In genomic region chr14:23375527-23376251, GRCh38 we compare ENCODE assay signal across 26 cellular contexts. TPM values are rescaled to one million over a fixed set of nuclear protein-coding genes. Genes with fewer than 3 reads are reported as not detected.
DNase-seq lines count a peak whose midpoint lies in the region; ATAC-seq and TF ChIP-seq lines count a peak whose summit lies in the region.
"Had no signal": no experiment of that assay in that cellular context is flagged by ENCODE, and none has a peak within 500 bp of the region (broad histone marks: within the 10 kb centered on the region; RNA-seq: fewer than 3 reads in every experiment).

No MANE protein-coding gene starts in this region.

- H3K36me3 ChIP-seq in left ventricle myocardium inferior: no peaks in the 10 kb centered on the region
- no peaks in the 10 kb centered on the region for H3K36me3 ChIP-seq in tibial nerve
- H3K36me3 ChIP-seq in tibial artery: no peaks in the 10 kb centered on the region

- TF ChIP-seq POLR2A in tibial nerve (IDR thresholded peaks at IDR 0.05): no peak
- no peak for TF ChIP-seq POLR2A in GM18505 (IDR thresholded peaks at IDR 0.05; ENCODE audit: borderline replicate concordance, extremely low read depth, insufficient read depth, insufficient read length)

- DNase-seq in left ventricle myocardium inferior (no peak), left cardiac atrium (no peak), medulla oblongata (ENCODE audit: extremely low spot score) (peak; percentile 50), tibial nerve (ENCODE audit: low spot score in 2 of 2) (no peak), tibial artery (no peak), cerebellar nuclear complex (lab: John Stamatoyannopoulos, UW) (no peak)
- DNase-seq: Calu3; CD8-positive, alpha-beta memory T cell; DMS153; GM23248; HCEC 1CT; NCI-H1092 treated with DMSO at 0.1 percent for 48 hours; NCI-H146; NCI-H2029 treated with DMSO at 0.1 percent for 48 hours; NCI-H226; NCI-H510A treated with DMSO at 0.1 percent for 48 hours; NCI-H748 treated with DMSO at 0.1 percent for 48 hours; PC-9; RPMI8226 had no signal

- H3K4me1 ChIP-seq in left ventricle myocardium inferior (peaks cover 17% of the 10 kb centered on the region), tibial nerve (peaks cover 0 to 81% (median 6%) of the 10 kb centered on the region in 4 donors), tibial artery (peaks cover 0 to 6% (median 2%) of the 10 kb centered on the region in 4 donors)

- ATAC-seq in left cardiac atrium (no peak), GM18505 (IDR thresholded peaks at IDR 0.05; ENCODE audit: unreplicated experiment) (no peak)

- H3K27me3 ChIP-seq in left ventricle myocardium inferior (ENCODE audit: low read depth) (peaks cover 2% of the 10 kb centered on the region), tibial nerve (no peaks in the 10 kb centered on the region), tibial artery (peaks cover 0 to 10% of the 10 kb centered on the region in 2 donors)

- no peak for TF ChIP-seq CTCF in left ventricle myocardium inferior (IDR thresholded peaks at IDR 0.05; ENCODE audit: borderline replicate concordance)
- TF ChIP-seq CTCF in tibial nerve (IDR thresholded peaks at IDR 0.05): no peak
- no peak for TF ChIP-seq CTCF in tibial artery (IDR thresholded peaks at IDR 0.05)

- H3K27ac ChIP-seq in left ventricle myocardium inferior (replicated peaks): peak overlapping the region; percentile 47
- peak overlapping the region; percentile 91 for H3K27ac ChIP-seq in cingulate gyrus (ENCODE audit: low read depth, low read length)
- H3K27ac ChIP-seq in tibial nerve: peak overlapping the region; percentile 15 to 90 (median 53)
- peak overlapping the region in 1 of 2 donors; percentile 69 for H3K27ac ChIP-seq in tibial artery
- H3K27ac ChIP-seq: C4-2B, GM23248, HL-60, KMS-11, PC-9 had no signal

- H3K4me3 ChIP-seq in left ventricle myocardium inferior (no peak overlapping the region), tibial nerve (no peak overlapping the region), tibial artery (no peak overlapping the region)
- H3K4me3 ChIP-seq: GM23248, PC-9 had no signal

- 74 to 84% methylated on average over 13 to 20 of the region's 21 CpGs for WGBS in tibial nerve, 2 donors

- H3K9me3 ChIP-seq in left ventricle myocardium inferior (replicated peaks): no peaks in the 10 kb centered on the region
- H3K9me3 ChIP-seq in tibial nerve: no peaks in the 10 kb centered on the region
- no peaks in the 10 kb centered on the region for H3K9me3 ChIP-seq in tibial artery

- intact Hi-C loops in left ventricle myocardium inferior (cut with micrococcal nuclease): loop anchor here (5.0 kb wide), 1 partner anchor 48 kb away; no protein-coding TSS in a partner anchor
- intact Hi-C loops in left cardiac atrium (cut with DNase I): no loop called here
- intact Hi-C loops in tibial artery (cut with DNase I; ENCODE audit: low total_unique reads): loop anchor here (5.0 kb wide), 1 partner anchor 108 kb away; no protein-coding TSS in a partner anchor

- TF ChIP-seq EP300 in tibial nerve (IDR thresholded peaks at IDR 0.05): no peak

RNA-seq across cellular contexts. Expression of gene CMTM5, which starts 1.2 kb away (rescaled TPM):
- 1.0 TPM for total RNA-seq in left ventricle myocardium inferior
- total RNA-seq in left cardiac atrium: 1 to 10 TPM in 1 of 2 donors, under 1 TPM in 1; 0.44 to 1.4 TPM
- 10 to 100 TPM; 10.8 to 31.5 (median 18.3) TPM for total RNA-seq in tibial nerve
- total RNA-seq: Calu3; CD8-positive, alpha-beta memory T cell; Daoy; GM23248; HT-29; PC-9 had no signal

RNA-seq across cellular contexts. Expression of gene IL25, which starts 3.1 kb away (rescaled TPM):
- total RNA-seq in left ventricle myocardium inferior: not detected
- not detected for total RNA-seq in left cardiac atrium
- not detected for total RNA-seq in tibial nerve
- total RNA-seq: Calu3; CD8-positive, alpha-beta memory T cell; Daoy; GM23248; HT-29; PC-9 had no signal

RNA-seq across cellular contexts. Expression of gene EFS, which starts 10.7 kb away (rescaled TPM):
- total RNA-seq in left ventricle myocardium inferior (3.6 TPM), left cardiac atrium (10 to 100 TPM in 1 of 2 donors, 1 to 10 TPM in 1; 5.8 to 10.3 TPM), tibial nerve (10 to 100 TPM; 31.4 to 38.2 (median 34.2) TPM)
- total RNA-seq: Calu3; CD8-positive, alpha-beta memory T cell; HT-29; PC-9 had no signal

RNA-seq across cellular contexts. Expression of gene SLC22A17, which starts 23.0 kb away (rescaled TPM):
- 9.7 TPM for total RNA-seq in left ventricle myocardium inferior
- 10 to 100 TPM; 31.4 to 34.6 TPM for total RNA-seq in left cardiac atrium
- 10 to 100 TPM; 55.9 to 91.0 (median 58.3) TPM for total RNA-seq in tibial nerve
- total RNA-seq: HT-29, PC-9 had no signal

RNA-seq across cellular contexts. Expression of gene MYH6, which starts 32.4 kb away (rescaled TPM):
- total RNA-seq in left ventricle myocardium inferior (1,823 TPM), left cardiac atrium (over 10,000 TPM; 10,415 to 11,820 TPM), tibial nerve (under 1 TPM in 1 of 4 donors, not detected in 3; 0.30 TPM)
- total RNA-seq: Calu3, Daoy, GM23248, HT-29, PC-9 had no signal

Comparison
In these comparisons a context has a peak if more than half of its experiments do, and no peak if none do; other contexts are left out.
1. intact Hi-C loops: an anchor here in left ventricle myocardium inferior (5.0 kb wide) and tibial artery (5.0 kb wide); none called in left cardiac atrium.